1 cellular context compared by ENCODE assay signal in the genomic region with DNA sequence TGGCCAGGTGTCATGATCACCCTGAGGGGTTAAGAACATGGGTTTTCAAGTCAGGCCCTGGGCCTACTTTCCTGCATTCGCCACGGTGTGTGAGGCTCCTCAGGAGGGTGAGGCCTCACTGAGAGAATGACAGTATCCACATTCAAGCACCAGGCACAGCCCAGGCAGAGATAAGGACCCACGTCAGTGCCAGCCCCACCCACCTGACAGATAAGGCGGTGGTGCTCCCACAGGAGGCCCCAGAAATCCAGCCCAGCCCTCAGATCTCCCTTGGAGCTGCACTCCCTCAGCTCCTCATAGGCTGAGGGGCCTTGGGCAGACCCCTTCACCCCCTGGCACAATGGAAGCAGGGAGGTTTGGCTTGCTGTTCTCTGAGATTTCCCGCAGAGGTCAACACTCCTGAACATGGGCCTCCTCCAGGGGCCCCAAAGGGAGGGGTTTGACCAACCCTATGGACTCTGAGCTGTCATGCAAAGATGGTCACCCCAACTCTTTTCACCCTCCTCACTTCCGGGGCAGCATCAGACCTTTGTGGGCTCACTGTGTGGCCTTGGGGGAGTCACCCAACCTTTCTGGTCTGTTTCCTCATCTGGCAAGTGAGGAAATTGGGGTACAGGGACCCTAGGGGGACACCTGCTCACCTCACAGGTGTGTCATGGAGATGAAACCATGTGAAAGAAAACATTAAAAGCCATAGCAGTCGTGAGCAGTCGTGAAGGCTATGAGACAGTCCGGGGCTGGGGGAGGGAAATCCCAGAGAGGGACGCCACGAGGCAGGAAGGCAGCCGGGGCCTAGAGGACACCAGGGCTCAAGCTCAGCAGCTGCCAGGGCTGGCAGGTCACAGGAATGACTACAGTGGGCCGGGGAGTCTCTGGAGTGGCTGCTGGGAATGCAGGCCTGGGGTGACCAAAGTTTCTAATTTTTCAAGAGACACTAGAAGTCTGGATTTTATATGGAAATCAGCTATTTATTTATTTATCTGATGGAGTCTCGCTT.
TF ChIP-seq lines count a peak whose summit lies in the region.

No MANE protein-coding gene starts in this region.

TF ChIP-seq in A549, 52 proteins besides CTCF, POLR2A, EP300 and RAD21 (continued from another document):
- no peak for TF ChIP-seq ZSCAN20 (CRISPR knock-in tag; IDR thresholded peaks at IDR 0.05)
- no peak for TF ChIP-seq RARB (CRISPR knock-in tag; IDR thresholded peaks at IDR 0.05)
- no peak for TF ChIP-seq NPAS2 (CRISPR knock-in tag; IDR thresholded peaks at IDR 0.05; ENCODE audit: borderline replicate concordance)
- no peak for TF ChIP-seq CBX2 (IDR thresholded peaks at IDR 0.05; ENCODE audit: borderline replicate concordance, low read depth)
- no peak for TF ChIP-seq RFX5 (IDR thresholded peaks at IDR 0.05)
- TF ChIP-seq GATA3 (IDR thresholded peaks at IDR 0.05; ENCODE audit: borderline replicate concordance), result no peak
- no peak for TF ChIP-seq POLR2AphosphoS2 (conservative IDR thresholded peaks at IDR 0.05; ENCODE audit: low read length)
- TF ChIP-seq, protein P1, sequence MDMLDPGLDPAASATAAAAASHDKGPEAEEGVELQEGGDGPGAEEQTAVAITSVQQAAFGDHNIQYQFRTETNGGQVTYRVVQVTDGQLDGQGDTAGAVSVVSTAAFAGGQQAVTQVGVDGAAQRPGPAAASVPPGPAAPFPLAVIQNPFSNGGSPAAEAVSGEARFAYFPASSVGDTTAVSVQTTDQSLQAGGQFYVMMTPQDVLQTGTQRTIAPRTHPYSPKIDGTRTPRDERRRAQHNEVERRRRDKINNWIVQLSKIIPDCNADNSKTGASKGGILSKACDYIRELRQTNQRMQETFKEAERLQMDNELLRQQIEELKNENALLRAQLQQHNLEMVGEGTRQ (IDR thresholded peaks at IDR 0.05), result no peak
- TF ChIP-seq, protein P2, sequence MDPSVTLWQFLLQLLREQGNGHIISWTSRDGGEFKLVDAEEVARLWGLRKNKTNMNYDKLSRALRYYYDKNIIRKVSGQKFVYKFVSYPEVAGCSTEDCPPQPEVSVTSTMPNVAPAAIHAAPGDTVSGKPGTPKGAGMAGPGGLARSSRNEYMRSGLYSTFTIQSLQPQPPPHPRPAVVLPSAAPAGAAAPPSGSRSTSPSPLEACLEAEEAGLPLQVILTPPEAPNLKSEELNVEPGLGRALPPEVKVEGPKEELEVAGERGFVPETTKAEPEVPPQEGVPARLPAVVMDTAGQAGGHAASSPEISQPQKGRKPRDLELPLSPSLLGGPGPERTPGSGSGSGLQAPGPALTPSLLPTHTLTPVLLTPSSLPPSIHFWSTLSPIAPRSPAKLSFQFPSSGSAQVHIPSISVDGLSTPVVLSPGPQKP (IDR thresholded peaks at IDR 0.05; ENCODE audit: low read depth, low read length), result no peak
- TF ChIP-seq, protein P3, sequence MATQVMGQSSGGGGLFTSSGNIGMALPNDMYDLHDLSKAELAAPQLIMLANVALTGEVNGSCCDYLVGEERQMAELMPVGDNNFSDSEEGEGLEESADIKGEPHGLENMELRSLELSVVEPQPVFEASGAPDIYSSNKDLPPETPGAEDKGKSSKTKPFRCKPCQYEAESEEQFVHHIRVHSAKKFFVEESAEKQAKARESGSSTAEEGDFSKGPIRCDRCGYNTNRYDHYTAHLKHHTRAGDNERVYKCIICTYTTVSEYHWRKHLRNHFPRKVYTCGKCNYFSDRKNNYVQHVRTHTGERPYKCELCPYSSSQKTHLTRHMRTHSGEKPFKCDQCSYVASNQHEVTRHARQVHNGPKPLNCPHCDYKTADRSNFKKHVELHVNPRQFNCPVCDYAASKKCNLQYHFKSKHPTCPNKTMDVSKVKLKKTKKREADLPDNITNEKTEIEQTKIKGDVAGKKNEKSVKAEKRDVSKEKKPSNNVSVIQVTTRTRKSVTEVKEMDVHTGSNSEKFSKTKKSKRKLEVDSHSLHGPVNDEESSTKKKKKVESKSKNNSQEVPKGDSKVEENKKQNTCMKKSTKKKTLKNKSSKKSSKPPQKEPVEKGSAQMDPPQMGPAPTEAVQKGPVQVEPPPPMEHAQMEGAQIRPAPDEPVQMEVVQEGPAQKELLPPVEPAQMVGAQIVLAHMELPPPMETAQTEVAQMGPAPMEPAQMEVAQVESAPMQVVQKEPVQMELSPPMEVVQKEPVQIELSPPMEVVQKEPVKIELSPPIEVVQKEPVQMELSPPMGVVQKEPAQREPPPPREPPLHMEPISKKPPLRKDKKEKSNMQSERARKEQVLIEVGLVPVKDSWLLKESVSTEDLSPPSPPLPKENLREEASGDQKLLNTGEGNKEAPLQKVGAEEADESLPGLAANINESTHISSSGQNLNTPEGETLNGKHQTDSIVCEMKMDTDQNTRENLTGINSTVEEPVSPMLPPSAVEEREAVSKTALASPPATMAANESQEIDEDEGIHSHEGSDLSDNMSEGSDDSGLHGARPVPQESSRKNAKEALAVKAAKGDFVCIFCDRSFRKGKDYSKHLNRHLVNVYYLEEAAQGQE (IDR thresholded peaks at IDR 0.05), result no peak
- TF ChIP-seq HOXB13 (CRISPR knock-in tag; IDR thresholded peaks at IDR 0.05; ENCODE audit: low read depth), result no peak
- TF ChIP-seq KDM5A (IDR thresholded peaks at IDR 0.05), result no peak
